In genomic region chr21:40334159-40334558, GRCh38 we compare ENCODE assay signal across 24 cellular contexts.
"Had no signal": no experiment of that assay in that cellular context is flagged by ENCODE, and none has a peak within 500 bp of the region (broad histone marks: within the 10 kb centered on the region; RNA-seq: fewer than 3 reads in every experiment).

No MANE protein-coding gene starts in this region.

- H3K4me1 Mint-ChIP-seq: immature natural killer cell; naive thymus-derived CD4-positive, alpha-beta T cell; nephron progenitor cell; stimulated activated effector memory CD8-positive, alpha-beta T cell treated with anti-CD3 and anti-CD28 coated beads, Interleukin-12 subunit alpha, Interleukin-12 subunit beta, amount 100 ng/mL, for 72 hours had no signal

- H3K27me3 ChIP-seq: left lung, right atrium auricular region, sigmoid colon, thyroid gland, upper lobe of right lung, uterus had no signal

- H3K4me1 ChIP-seq: left lung, prostate gland, right atrium auricular region, sigmoid colon, stomach, thyroid gland, upper lobe of right lung, uterus had no signal

- H3K27ac ChIP-seq: left lung, prostate gland, right atrium auricular region, sigmoid colon, stomach, thyroid gland, upper lobe of right lung, uterus had no signal

- FAIRE-seq: endometrium, frontal cortex, keratinocyte had no signal

- H3K4me3 ChIP-seq: left lung, prostate gland, right atrium auricular region, sigmoid colon, stomach, thyroid gland, upper lobe of right lung, uterus had no signal

- H3K36me3 Mint-ChIP-seq: immature natural killer cell; stimulated activated effector memory CD8-positive, alpha-beta T cell treated with anti-CD3 and anti-CD28 coated beads, Interleukin-12 subunit alpha, Interleukin-12 subunit beta, amount 100 ng/mL, for 72 hours had no signal

- H3K36me3 ChIP-seq: left lung, prostate gland, right atrium auricular region, sigmoid colon, stomach, thyroid gland, upper lobe of right lung, uterus had no signal

- H3K27me3 Mint-ChIP-seq: effector memory CD8-positive, alpha-beta T cell had no signal

- H3K9me3 ChIP-seq: left lung, prostate gland, right atrium auricular region, sigmoid colon, stomach, thyroid gland, upper lobe of right lung, uterus had no signal

- H3K9me3 Mint-ChIP-seq: nephron progenitor cell had no signal

- DNase-seq: cortex of kidney; effector memory CD8-positive, alpha-beta T cell; hypothalamus; immature natural killer cell; left lung; mesendoderm; midbrain; naive thymus-derived CD4-positive, alpha-beta T cell; nephron progenitor cell; nucleus accumbens; sigmoid colon; stimulated activated CD4-positive, alpha-beta T cell treated with anti-CD3 and anti-CD28 coated beads, Interleukin-2, amount 100 ng/mL, for 24 hours; stimulated activated CD4-positive, alpha-beta T cell treated with anti-CD3 and anti-CD28 coated beads, Interleukin-4, amount 100 ng/mL, for 24 hours; stimulated activated naive CD4-positive, alpha-beta T cell treated with Interleukin-2 at 50 U/mL for 16 hours; stomach; thyroid gland; upper lobe of right lung; uterus had no signal

- ATAC-seq: effector memory CD8-positive, alpha-beta T cell; left lung; naive thymus-derived CD4-positive, alpha-beta T cell; stimulated activated effector memory CD8-positive, alpha-beta T cell treated with anti-CD3 and anti-CD28 coated beads, Interleukin-12 subunit alpha, Interleukin-12 subunit beta, amount 100 ng/mL, for 72 hours; upper lobe of right lung had no signal

- H3K4me3 Mint-ChIP-seq: effector memory CD8-positive, alpha-beta T cell; immature natural killer cell; naive thymus-derived CD4-positive, alpha-beta T cell; nephron progenitor cell; stimulated activated effector memory CD8-positive, alpha-beta T cell treated with anti-CD3 and anti-CD28 coated beads, Interleukin-12 subunit alpha, Interleukin-12 subunit beta, amount 100 ng/mL, for 72 hours had no signal

- H3K27ac Mint-ChIP-seq: effector memory CD8-positive, alpha-beta T cell; immature natural killer cell; naive thymus-derived CD4-positive, alpha-beta T cell; nephron progenitor cell; stimulated activated effector memory CD8-positive, alpha-beta T cell treated with anti-CD3 and anti-CD28 coated beads, Interleukin-12 subunit alpha, Interleukin-12 subunit beta, amount 100 ng/mL, for 72 hours had no signal
